28 cellular contexts compared by ENCODE assay signal in genomic region chr7:2230226-2230625, GRCh38. TPM values are rescaled to one million over a fixed set of nuclear protein-coding genes. Genes with fewer than 3 reads are reported as not detected.
A peak's percentile ranks its signal among the peaks of the same experiment; 100 is the strongest.
DNase-seq lines count a peak whose midpoint lies in the region; ATAC-seq, FAIRE-seq and TF ChIP-seq lines count a peak whose summit lies in the region.
"Had no signal": no experiment of that assay in that cellular context is flagged by ENCODE, and none has a peak within 500 bp of the region (broad histone marks: within the 10 kb centered on the region; RNA-seq: fewer than 3 reads in every experiment).

No MANE protein-coding gene starts in this region.

- no peaks in the 10 kb centered on the region for H3K27me3 Mint-ChIP-seq in activated CD4-positive, alpha-beta memory T cell treated with anti-CD3 and anti-CD28 coated beads, Interleukin-2, amount 10 ng/mL, durations not matched to agents 7 days and 5 days
- H3K27me3 Mint-ChIP-seq in activated CD4-positive, alpha-beta memory T cell treated with anti-CD3 and anti-CD28 coated beads for 36 hours: no peaks in the 10 kb centered on the region
- no peaks in the 10 kb centered on the region for H3K27me3 Mint-ChIP-seq in central memory CD8-positive, alpha-beta T cell

- peaks cover 90% of the 10 kb centered on the region for H3K79me2 ChIP-seq in DOHH2 (ENCODE audit: control insufficient read depth, low read length)
- H3K79me2 ChIP-seq in osteoblast (ENCODE audit: insufficient read depth, low read length): peaks cover 52% of the 10 kb centered on the region

- POLR2A ChIA-PET in activated CD4-positive, alpha-beta memory T cell treated with anti-CD3 and anti-CD28 coated beads, Interleukin-2, amount 10 ng/mL, durations not matched to agents 7 days and 5 days (lab: Charles Lee): interaction anchor here (3.4 kb wide), 1 partner anchor 12 kb away, joined by 38 read pairs; the partner anchor contains the start of genes MRM2 and NUDT1
- POLR2A ChIA-PET in activated CD4-positive, alpha-beta memory T cell treated with anti-CD3 and anti-CD28 coated beads for 36 hours (lab: Charles Lee): no interaction called here

- H4K20me1 ChIP-seq in DOHH2 (ENCODE audit: control insufficient read depth, insufficient read depth, low read depth, low read length) (peaks cover 24% of the 10 kb centered on the region), osteoblast (ENCODE audit: insufficient read depth, low read length) (peaks cover 8% of the 10 kb centered on the region)

- no peak overlapping the region for H3K4me3 ChIP-seq in DOHH2 (ENCODE audit: low read length)
- H3K4me3 ChIP-seq in osteoblast (ENCODE audit: insufficient read depth, low read length): no peak overlapping the region
- H3K4me3 ChIP-seq: ascending aorta, psoas muscle, transverse colon had no signal

- peaks cover 15% of the 10 kb centered on the region for H3F3A ChIP-seq in DOHH2 (ENCODE audit: control insufficient read depth, insufficient read depth)

- ATAC-seq in central memory CD8-positive, alpha-beta T cell (replicated peaks; ENCODE audit: extremely low read depth, poor library complexity, severe bottlenecking): no peak
- ATAC-seq: activated naive CD4-positive, alpha-beta T cell treated with anti-CD3 and anti-CD28 coated beads, Interleukin-2, amount 50 U/mL, for 72 hours; psoas muscle had no signal

- H3K36me3 Mint-ChIP-seq in activated CD4-positive, alpha-beta memory T cell treated with anti-CD3 and anti-CD28 coated beads, Interleukin-2, amount 10 ng/mL, durations not matched to agents 7 days and 5 days (ENCODE audit: low read depth): peaks cover 28% of the 10 kb centered on the region
- H3K36me3 Mint-ChIP-seq in activated CD4-positive, alpha-beta memory T cell treated with anti-CD3 and anti-CD28 coated beads for 36 hours: peaks cover 19% of the 10 kb centered on the region
- peaks cover 20% of the 10 kb centered on the region for H3K36me3 Mint-ChIP-seq in central memory CD8-positive, alpha-beta T cell (ENCODE audit: insufficient read depth)

- H3K9me2 ChIP-seq in DOHH2 (replicated peaks; ENCODE audit: control insufficient read depth, low read length): no peaks in the 10 kb centered on the region
- H3K9me2 ChIP-seq: SK-N-SH had no signal

- peak overlapping the region; percentile 13 for H3K4me3 Mint-ChIP-seq in activated CD4-positive, alpha-beta memory T cell treated with anti-CD3 and anti-CD28 coated beads, Interleukin-2, amount 10 ng/mL, durations not matched to agents 7 days and 5 days
- H3K4me3 Mint-ChIP-seq in activated CD4-positive, alpha-beta memory T cell treated with anti-CD3 and anti-CD28 coated beads for 36 hours: no peak overlapping the region
- peak overlapping the region; percentile 11 for H3K4me3 Mint-ChIP-seq in central memory CD8-positive, alpha-beta T cell

- no peak overlapping the region for H3K27ac Mint-ChIP-seq in activated CD4-positive, alpha-beta memory T cell treated with anti-CD3 and anti-CD28 coated beads, Interleukin-2, amount 10 ng/mL, durations not matched to agents 7 days and 5 days
- H3K27ac Mint-ChIP-seq in activated CD4-positive, alpha-beta memory T cell treated with anti-CD3 and anti-CD28 coated beads for 36 hours: no peak overlapping the region
- no peak overlapping the region for H3K27ac Mint-ChIP-seq in central memory CD8-positive, alpha-beta T cell (ENCODE audit: low read depth)

- intact Hi-C loops in activated CD4-positive, alpha-beta memory T cell treated with anti-CD3 and anti-CD28 coated beads for 36 hours (cut with micrococcal nuclease): no loop called here

- CTCF ChIA-PET in activated CD4-positive, alpha-beta memory T cell treated with anti-CD3 and anti-CD28 coated beads, Interleukin-2, amount 10 ng/mL, durations not matched to agents 7 days and 5 days (lab: Charles Lee): no interaction called here
- CTCF ChIA-PET in activated CD4-positive, alpha-beta memory T cell treated with anti-CD3 and anti-CD28 coated beads for 36 hours (lab: Charles Lee): interaction anchor here (1.0 kb wide), 1 partner anchor 12 kb away, joined by 3 read pairs; the partner anchor contains the start of genes MRM2 and NUDT1

- TF ChIP-seq CTCF in DOHH2 (IDR thresholded peaks at IDR 0.05; ENCODE audit: low read depth, low read length, poor library complexity, severe bottlenecking) (no peak), osteoblast (IDR thresholded peaks at IDR 0.05; ENCODE audit: extremely low read depth, low read depth, low read length) (no peak), D721Med (IDR thresholded peaks at IDR 0.05; ENCODE audit: insufficient read depth, missing control alignments) (no peak)

- H3K9me3 Mint-ChIP-seq in activated CD4-positive, alpha-beta memory T cell treated with anti-CD3 and anti-CD28 coated beads, Interleukin-2, amount 10 ng/mL, durations not matched to agents 7 days and 5 days: no peaks in the 10 kb centered on the region
- H3K9me3 Mint-ChIP-seq in activated CD4-positive, alpha-beta memory T cell treated with anti-CD3 and anti-CD28 coated beads for 36 hours: no peaks in the 10 kb centered on the region
- H3K9me3 Mint-ChIP-seq in central memory CD8-positive, alpha-beta T cell: no peaks in the 10 kb centered on the region
- H3K9me3 Mint-ChIP-seq: activated naive CD4-positive, alpha-beta T cell treated with anti-CD3 and anti-CD28 coated beads, Interleukin-2, amount 50 U/mL, for 72 hours had no signal

- no peak overlapping the region for H2AFZ ChIP-seq in osteoblast (ENCODE audit: low read length)

- H3K27ac ChIP-seq in DOHH2 (ENCODE audit: low read depth, low read length) (no peak overlapping the region), osteoblast (ENCODE audit: low read depth, low read length) (no peak overlapping the region)
- H3K27ac ChIP-seq: ascending aorta, neutrophil, psoas muscle, transverse colon had no signal

- FAIRE-seq in D721Med (lab: Jason Lieb, UNC): no peak
- FAIRE-seq: A204.1 had no signal

- DNase-seq in activated CD4-positive, alpha-beta memory T cell treated with anti-CD3 and anti-CD28 coated beads, Interleukin-2, amount 10 ng/mL, durations not matched to agents 7 days and 5 days: no peak
- no peak for DNase-seq in activated CD4-positive, alpha-beta memory T cell treated with anti-CD3 and anti-CD28 coated beads for 36 hours
- no peak for DNase-seq in central memory CD8-positive, alpha-beta T cell (ENCODE audit: low spot score in 2 of 2)
- DNase-seq in osteoblast (ENCODE audit: insufficient read length, low spot score, missing footprints): peak; percentile 65
- no peak for DNase-seq in D721Med (ENCODE audit: insufficient read length, low spot score)
- no peak for DNase-seq in NCI-H1092 treated with DMSO at 0.1 percent for 48 hours (lab: John Stamatoyannopoulos, UW)
- no peak for DNase-seq in 8988T
- DNase-seq: activated CD4-positive, CD25-positive, alpha-beta regulatory T cell; activated CD8-positive, alpha-beta memory T cell treated with anti-CD3 and anti-CD28 coated beads for 24 hours; BE2C; caudate nucleus; dermis blood vessel endothelial cell; IMR-90; islet precursor cell; NCI-H1105; NCI-H2029 treated with DMSO at 0.1 percent for 48 hours; NCI-H2227 treated with DMSO at 0.1 percent for 48 hours; NCI-H69; stimulated activated CD8-positive, alpha-beta memory T cell treated with anti-CD3 and anti-CD28 coated beads, Interleukin-4, amount 100 ng/mL, for 48 hours; T1000; transverse colon had no signal

- H3K9me3 ChIP-seq in DOHH2 (ENCODE audit: control insufficient read depth, insufficient read depth, low read length): no peaks in the 10 kb centered on the region
- H3K9me3 ChIP-seq in osteoblast (ENCODE audit: low read depth, low read length): no peaks in the 10 kb centered on the region
- H3K9me3 ChIP-seq: ascending aorta, BE2C, neutrophil, psoas muscle, SK-N-SH, transverse colon had no signal

- no peaks in the 10 kb centered on the region for H3K27me3 ChIP-seq in DOHH2 (ENCODE audit: control insufficient read depth, low read length)
- H3K27me3 ChIP-seq in osteoblast (ENCODE audit: insufficient read depth, low read length): no peaks in the 10 kb centered on the region
- H3K27me3 ChIP-seq: ascending aorta, BE2C, neutrophil, transverse colon had no signal

- H3K4me2 ChIP-seq in DOHH2 (ENCODE audit: low read length) (peak overlapping the region; percentile 75; the same call in 1 of the 2 replicates), osteoblast (ENCODE audit: insufficient read depth, low read length) (no peak overlapping the region)

- H3K4me1 Mint-ChIP-seq in activated CD4-positive, alpha-beta memory T cell treated with anti-CD3 and anti-CD28 coated beads, Interleukin-2, amount 10 ng/mL, durations not matched to agents 7 days and 5 days: peaks cover 36% of the 10 kb centered on the region
- peaks cover 29% of the 10 kb centered on the region for H3K4me1 Mint-ChIP-seq in activated CD4-positive, alpha-beta memory T cell treated with anti-CD3 and anti-CD28 coated beads for 36 hours (ENCODE audit: low read depth)
- H3K4me1 Mint-ChIP-seq in central memory CD8-positive, alpha-beta T cell: peaks cover 37% of the 10 kb centered on the region

- peaks cover 77% of the 10 kb centered on the region for H3K36me3 ChIP-seq in DOHH2 (ENCODE audit: control insufficient read depth, low read length)
- H3K36me3 ChIP-seq in osteoblast (ENCODE audit: insufficient read depth, low read length): peaks cover 24% of the 10 kb centered on the region

- H3K4me1 ChIP-seq in DOHH2 (ENCODE audit: control insufficient read depth, low read length): peaks cover 29% of the 10 kb centered on the region
- peaks cover 22% of the 10 kb centered on the region for H3K4me1 ChIP-seq in osteoblast (ENCODE audit: insufficient read depth, low read length)

RNA-seq across cellular contexts. Expression of gene MAD1L1, which starts 2.5 kb away (rescaled TPM):
- total RNA-seq in activated CD4-positive, alpha-beta memory T cell treated with anti-CD3 and anti-CD28 coated beads, Interleukin-2, amount 10 ng/mL, durations not matched to agents 7 days and 5 days: 100 to 1,000 TPM; 120 to 136 TPM
- 10 to 100 TPM; 44.4 to 47.8 TPM for total RNA-seq in activated CD4-positive, alpha-beta memory T cell treated with anti-CD3 and anti-CD28 coated beads for 36 hours
- 66.2 and 72.2 TPM in 2 replicates for total RNA-seq in osteoblast

RNA-seq across cellular contexts. Expression of gene MRM2, which starts 11.8 kb away (rescaled TPM):
- total RNA-seq in activated CD4-positive, alpha-beta memory T cell treated with anti-CD3 and anti-CD28 coated beads, Interleukin-2, amount 10 ng/mL, durations not matched to agents 7 days and 5 days: 10 to 100 TPM; 23.6 to 25.7 TPM
- 10 to 100 TPM; 25.5 to 26.9 TPM for total RNA-seq in activated CD4-positive, alpha-beta memory T cell treated with anti-CD3 and anti-CD28 coated beads for 36 hours
- 21.4 and 21.5 TPM in 2 replicates for total RNA-seq in osteoblast

RNA-seq across cellular contexts. Expression of gene NUDT1, which starts 11.8 kb away (rescaled TPM):
- total RNA-seq in activated CD4-positive, alpha-beta memory T cell treated with anti-CD3 and anti-CD28 coated beads, Interleukin-2, amount 10 ng/mL, durations not matched to agents 7 days and 5 days: 10 to 100 TPM; 85.2 to 87.5 TPM
- total RNA-seq in activated CD4-positive, alpha-beta memory T cell treated with anti-CD3 and anti-CD28 coated beads for 36 hours: 100 to 1,000 TPM; 112 to 114 TPM
- total RNA-seq in osteoblast: 18.5 and 21.8 TPM in 2 replicates
